30 cellular contexts compared by ENCODE assay signal in the genomic region with DNA sequence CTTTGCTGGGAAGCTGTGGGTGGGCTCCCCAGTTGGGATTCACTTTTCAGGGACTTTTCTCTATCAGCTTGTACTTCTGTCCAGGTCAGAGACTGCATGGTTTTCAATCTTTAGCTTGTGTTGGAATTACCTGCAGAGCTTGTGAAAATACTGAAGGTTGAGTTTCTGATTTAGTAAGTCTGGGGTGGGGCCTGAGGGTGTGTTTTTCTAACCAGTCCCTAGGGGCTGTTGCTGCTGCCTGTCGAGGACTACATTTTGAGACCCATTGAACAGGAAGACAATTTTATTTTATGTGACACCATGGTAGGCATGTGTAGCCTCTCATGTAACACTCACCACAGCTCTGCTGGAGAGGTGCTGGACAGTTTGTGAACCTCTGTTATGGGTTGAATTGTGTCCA. TPM values are rescaled to one million over a fixed set of nuclear protein-coding genes. Genes with fewer than 3 reads are reported as not detected.
A peak's percentile ranks its signal among the peaks of the same experiment; 100 is the strongest.
DNase-seq lines count a peak whose midpoint lies in the region; ATAC-seq and TF ChIP-seq lines count a peak whose summit lies in the region.
"Had no signal": no experiment of that assay in that cellular context is flagged by ENCODE, and none has a peak within 500 bp of the region (broad histone marks: within the 10 kb centered on the region; RNA-seq: fewer than 3 reads in every experiment).

No MANE protein-coding gene starts in this region.

- no peaks in the 10 kb centered on the region for H3K36me3 ChIP-seq in MM.1S (replicated peaks; ENCODE audit: insufficient read depth, low read length)
- H3K36me3 ChIP-seq: left lung, neutrophil, vagina had no signal

- peaks cover 44 to 74% of the 10 kb centered on the region in 2 donors for H3K4me1 Mint-ChIP-seq in immature natural killer cell

- no peaks in the 10 kb centered on the region for H3K79me2 ChIP-seq in MM.1S (ENCODE audit: low read length)

- H3K9ac ChIP-seq in MM.1S (ENCODE audit: low read length) = no peak overlapping the region

- H3K27ac Mint-ChIP-seq in immature natural killer cell = peak overlapping the region; percentile 30 to 92 (median 74)
- H3K27ac Mint-ChIP-seq: activated CD4-positive, alpha-beta T cell treated with anti-CD3 and anti-CD28 coated beads, Interleukin-2, amount 10 ng/mL, durations not matched to agents 24 days and 14 days; CD4-positive, alpha-beta memory T cell had no signal

- no peaks in the 10 kb centered on the region for H3K27me3 Mint-ChIP-seq in immature natural killer cell (ENCODE audit: low read depth in 3 of 3)
- H3K27me3 Mint-ChIP-seq: activated CD4-positive, alpha-beta T cell treated with anti-CD3 and anti-CD28 coated beads, Interleukin-2, amount 10 ng/mL, durations not matched to agents 24 days and 14 days; CD4-positive, alpha-beta memory T cell had no signal

- H3K9me3 ChIP-seq in MM.1S (replicated peaks; ENCODE audit: insufficient read depth, low read length) = no peaks in the 10 kb centered on the region
- H3K9me3 ChIP-seq: A549, left lung, neutrophil, psoas muscle, sigmoid colon, testis, vagina had no signal

- no peaks in the 10 kb centered on the region for H4K20me1 ChIP-seq in MM.1S (ENCODE audit: insufficient read depth, low read length)

- no peak overlapping the region for H3K27ac ChIP-seq in MM.1S (ENCODE audit: low read length)
- H3K27ac ChIP-seq: left lung, neutrophil, psoas muscle, sigmoid colon, testis, vagina, VCaP had no signal

- TF ChIP-seq CTCF in GM10266 (IDR thresholded peaks at IDR 0.05; ENCODE audit: control insufficient read depth, insufficient read depth, low read depth, missing control alignments) = no peak
- no peak for TF ChIP-seq CTCF in MM.1S (IDR thresholded peaks at IDR 0.05; ENCODE audit: low read length)

- H3K4me1 ChIP-seq in MM.1S (ENCODE audit: low read length) = no peaks in the 10 kb centered on the region
- H3K4me1 ChIP-seq: left lung, psoas muscle, sigmoid colon, testis, vagina had no signal

- ATAC-seq in GM19025 (IDR thresholded peaks at IDR 0.05; ENCODE audit: low read depth, unreplicated experiment) (peak; percentile 55), HG02885 (IDR thresholded peaks at IDR 0.05; ENCODE audit: poor library complexity, unreplicated experiment) (peak; percentile 48)
- ATAC-seq: A549; left lung; psoas muscle; Right ventricle myocardium inferior; SK-N-SH treated with all-trans-retinoic acid at 6 μM for 48 hours; stimulated activated naive CD8-positive, alpha-beta T cell treated with anti-CD3 and anti-CD28 coated beads, Interleukin-15, Interleukin-2, amounts not matched to agents 100 U/mL and 50 U/mL, for 24 hours had no signal

- H3K9me2 ChIP-seq in MM.1S (replicated peaks; ENCODE audit: insufficient read depth, low read length) = no peaks in the 10 kb centered on the region

- no peaks in the 10 kb centered on the region for H3K9me3 Mint-ChIP-seq in immature natural killer cell
- H3K9me3 Mint-ChIP-seq: CD4-positive, alpha-beta memory T cell had no signal

- H3K4me3 Mint-ChIP-seq in immature natural killer cell = peak overlapping the region in 2 of 5 donors; percentile 38 to 63
- H3K4me3 Mint-ChIP-seq: activated CD4-positive, alpha-beta T cell treated with anti-CD3 and anti-CD28 coated beads, Interleukin-2, amount 10 ng/mL, durations not matched to agents 24 days and 14 days; CD4-positive, alpha-beta memory T cell had no signal

- H3F3A ChIP-seq in MM.1S (ENCODE audit: insufficient read depth, low read length) = no peaks in the 10 kb centered on the region

- H3K36me3 Mint-ChIP-seq in immature natural killer cell = peaks cover 0 to 26% (median 6%) of the 10 kb centered on the region in 3 donors

- H2AFZ ChIP-seq in MM.1S (ENCODE audit: low read length) = no peak overlapping the region

- no peaks in the 10 kb centered on the region for H3K27me3 ChIP-seq in MM.1S (replicated peaks; ENCODE audit: insufficient read depth, low read length)
- H3K27me3 ChIP-seq: left lung, neutrophil, sigmoid colon, testis, vagina had no signal

- H3K4me2 ChIP-seq in MM.1S (ENCODE audit: low read depth, low read length) = no peak overlapping the region
- H3K4me2 ChIP-seq: A549 had no signal

- DNase-seq in GM10266 (ENCODE audit: extremely low spot score) (peak; percentile 31), immature natural killer cell (no peak), DMS79 (lab: John Stamatoyannopoulos, UW) (no peak), MM.1S (no peak), islet precursor cell (no peak), KG1 (lab: John Stamatoyannopoulos, UW) (no peak)
- DNase-seq: activated CD4-positive, alpha-beta T cell treated with anti-CD3 and anti-CD28 coated beads, Interleukin-2, amount 10 ng/mL, durations not matched to agents 24 days and 14 days; activated naive CD4-positive, alpha-beta T cell treated with anti-CD3 and anti-CD28 coated beads, Interleukin-2, amount 50 U/mL, for 16 hours; amniotic stem cell; CD4-positive, alpha-beta memory T cell; EL; hippocampal formation; left lung; NCI-H1092; NCI-H1694 treated with DMSO at 0.1 percent for 48 hours; NCI-H2171; NCI-H510A; OCI-M1; psoas muscle; sigmoid colon; stimulated activated naive CD8-positive, alpha-beta T cell treated with anti-CD3 and anti-CD28 coated beads, Interleukin-15, Interleukin-2, amounts not matched to agents 100 U/mL and 50 U/mL, for 24 hours; testis had no signal

- H3K4me3 ChIP-seq in MM.1S (ENCODE audit: low read length) = no peak overlapping the region
- H3K4me3 ChIP-seq: A549, left lung, psoas muscle, sigmoid colon, testis, vagina had no signal

RNA-seq across cellular contexts. Expression of gene MLANA, which starts 14.7 kb away (rescaled TPM):
- under 1 TPM in 1 of 3 donors, not detected in 2; 0.27 TPM for polyA plus RNA-seq in immature natural killer cell
- polyA plus RNA-seq: A549, sigmoid colon had no signal

RNA-seq across cellular contexts. Expression of gene ERMP1, which starts 43.1 kb away (rescaled TPM):
- polyA plus RNA-seq in immature natural killer cell = 10 to 100 TPM; 19.6 to 54.2 (median 31.0) TPM
